Comparison of ENCODE assay signal across 26 cellular contexts in the genomic region with DNA sequence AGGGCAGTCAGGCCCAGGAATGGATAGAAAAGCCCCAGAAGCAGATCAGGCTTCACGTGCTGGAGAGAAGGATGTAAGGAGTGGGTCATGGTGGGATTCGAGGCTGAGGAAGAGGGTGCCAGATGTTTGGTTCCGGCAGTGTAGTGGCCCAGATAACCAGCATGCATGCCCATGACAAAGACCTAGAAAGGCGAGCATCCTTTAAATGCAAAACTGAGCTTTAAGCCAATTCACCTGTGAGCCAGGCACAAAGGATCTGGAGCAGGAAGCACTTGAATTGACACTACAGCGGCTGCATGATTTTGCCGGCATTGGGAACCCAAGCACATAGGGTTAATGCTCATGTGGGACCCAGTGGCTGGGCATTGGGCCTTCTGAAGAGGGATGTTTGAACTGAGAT.
"Had no signal": no experiment of that assay in that cellular context is flagged by ENCODE, and none has a peak within 500 bp of the region (broad histone marks: within the 10 kb centered on the region; RNA-seq: fewer than 3 reads in every experiment).

No MANE protein-coding gene starts in this region.

- H3K4me3 ChIP-seq: coronary artery, dorsolateral prefrontal cortex, esophagus squamous epithelium, gastrocnemius medialis, heart right ventricle, left lung, lower lobe of right lung, mucosa of descending colon had no signal

- H3K36me3 Mint-ChIP-seq: immature natural killer cell; mesothelial cell of epicardium; naive B cell; naive thymus-derived CD8-positive, alpha-beta T cell had no signal

- H3K27ac ChIP-seq: coronary artery, dorsolateral prefrontal cortex, epithelial cell of prostate, esophagus squamous epithelium, gastrocnemius medialis, heart right ventricle, left lung, lower lobe of right lung had no signal

- H3K4me1 Mint-ChIP-seq: immature natural killer cell; mesothelial cell of epicardium; naive B cell; naive thymus-derived CD8-positive, alpha-beta T cell had no signal

- H3K4me3 Mint-ChIP-seq: immature natural killer cell; mesothelial cell of epicardium; naive B cell; naive thymus-derived CD8-positive, alpha-beta T cell had no signal

- ATAC-seq: esophagus mucosa; gastrocnemius medialis; heart right ventricle; left cardiac atrium; left lung; left ventricle myocardium superior; lower lobe of right lung; mucosa of descending colon; naive thymus-derived CD8-positive, alpha-beta T cell had no signal

- H3K9me3 ChIP-seq: esophagus squamous epithelium, gastrocnemius medialis, heart right ventricle, left lung, lower lobe of right lung, mucosa of descending colon had no signal

- DNase-seq: dermis blood vessel endothelial cell; dorsolateral prefrontal cortex; effector CD4-positive, alpha-beta T cell; effector memory CD4-positive, alpha-beta T cell; erythroblast; esophagus squamous epithelium; foreskin fibroblast; foreskin melanocyte; gastrocnemius medialis; glutamatergic neuron; head of caudate nucleus; heart right ventricle; hippocampal formation; immature natural killer cell; left cardiac atrium; left lung; left ventricle myocardium superior; lower lobe of right lung; mesenchymal stem cell; mucosa of descending colon; naive B cell; naive thymus-derived CD8-positive, alpha-beta T cell had no signal

- H3K4me1 ChIP-seq: esophagus squamous epithelium, gastrocnemius medialis, heart right ventricle, left lung, lower lobe of right lung had no signal

- H3K36me3 ChIP-seq: esophagus squamous epithelium, gastrocnemius medialis, heart right ventricle, left lung, lower lobe of right lung had no signal

- H3K9me3 Mint-ChIP-seq: immature natural killer cell, mesothelial cell of epicardium, naive B cell had no signal

- H3K27ac Mint-ChIP-seq: immature natural killer cell; mesothelial cell of epicardium; naive thymus-derived CD8-positive, alpha-beta T cell had no signal

- H3K27me3 ChIP-seq: gastrocnemius medialis had no signal
